In genomic region chr15:87848012-87848411, GRCh38 we compare ENCODE assay signal across 9 cellular contexts.
"Had no signal": no experiment of that assay in that cellular context is flagged by ENCODE, and none has a peak within 500 bp of the region (broad histone marks: within the 10 kb centered on the region; RNA-seq: fewer than 3 reads in every experiment).

No MANE protein-coding gene starts in this region.

- H3K4me2 ChIP-seq: GM23338, KMS-11 had no signal

- H3K4me1 ChIP-seq: HAP-1 had no signal

- H3K27ac ChIP-seq: KMS-11 had no signal

- H2AFZ ChIP-seq: GM23338 had no signal

- ATAC-seq: GM23338, HCT116 had no signal

- DNase-seq: H7, HFFc6, Karpas-422, KBM-7 had no signal

- H3K9ac ChIP-seq: KMS-11 had no signal

- FAIRE-seq: HTR-8/SVneo had no signal

- H3K4me3 ChIP-seq: GM23338, HAP-1 had no signal

- H3K36me3 ChIP-seq: HAP-1 had no signal
